ENCODE assay signal across 8 cellular contexts in genomic region chr14:101707285-101707842, GRCh38. TPM values are rescaled to one million over a fixed set of nuclear protein-coding genes. Genes with fewer than 3 reads are reported as not detected.
DNase-seq lines count a peak whose midpoint lies in the region; ATAC-seq, FAIRE-seq and TF ChIP-seq lines count a peak whose summit lies in the region.

No MANE protein-coding gene starts in this region.

- in situ Hi-C loops in gastrocnemius medialis (cut with MboI; ENCODE audit: low sequenced_read_pairs in 4 of 4): loop anchor here in 1 of 4 donors (10.0 to 25.0 kb wide), 2 partner anchors 137 to 380 kb away; partner anchors contain the start of gene HSP90AA1

- peak overlapping the region in 3 of 7 donors; percentile 13 to 83 (median 41) for H3K27ac Mint-ChIP-seq in CD14-positive monocyte
- peak overlapping the region; percentile 90 for H3K27ac Mint-ChIP-seq in T-helper 17 cell

- H3K79me2 ChIP-seq in hepatocyte: no peaks in the 10 kb centered on the region

- peaks cover 0 to 10% (median 6%) of the 10 kb centered on the region in 7 donors for H3K9me3 Mint-ChIP-seq in CD14-positive monocyte

- H3K9me3 ChIP-seq in T-helper 17 cell (ENCODE audit: control insufficient read depth, low read length, poor library complexity, severe bottlenecking) (no peaks in the 10 kb centered on the region), hepatocyte (ENCODE audit: low read depth) (no peaks in the 10 kb centered on the region), gastrocnemius medialis (no peaks in the 10 kb centered on the region)

- TF ChIP-seq POLR2A in H54 (IDR thresholded peaks at IDR 0.05; ENCODE audit: low read depth, low read length) (no peak), gastrocnemius medialis (IDR thresholded peaks at IDR 0.05) (no peak)

- no peak overlapping the region for H3K4me3 ChIP-seq in hepatocyte
- H3K4me3 ChIP-seq in gastrocnemius medialis: peak overlapping the region in 1 of 4 donors; percentile 10

- H3K4me3 Mint-ChIP-seq in CD14-positive monocyte (peak overlapping the region in 1 of 2 donors; percentile 63), T-helper 17 cell (peak overlapping the region; percentile 72)

- ATAC-seq in T-helper 17 cell (peak; percentile 52), gastrocnemius medialis (peak; percentile 75 to 90), GM18870 (IDR thresholded peaks at IDR 0.05; ENCODE audit: unreplicated experiment) (no peak)

- DNase-seq in CD14-positive monocyte (ENCODE audit: low spot score) (peak; percentile 51), H54 (ENCODE audit: insufficient read length, low spot score) (peak; percentile 61), NCI-H2029 (lab: John Stamatoyannopoulos, UW) (peak; percentile 33), T-helper 17 cell (peak in 2 of 3 donors; percentile 30 to 52), astrocyte of the hippocampus (ENCODE audit: low read depth, low spot score) (peak; percentile 88), hepatocyte (ENCODE audit: low spot score) (peak; percentile 90), gastrocnemius medialis (peak; percentile 32 to 56)

- TF ChIP-seq CTCF in CD14-positive monocyte (IDR thresholded peaks at IDR 0.05) (peak; percentile 84), hepatocyte (IDR thresholded peaks at IDR 0.05; ENCODE audit: poor library complexity) (peak; percentile 89), gastrocnemius medialis (IDR thresholded peaks at IDR 0.05 in 4 of 5, conservative IDR thresholded peaks at IDR 0.05 in 1 of 5) (peak; percentile 80 to 91 (median 89))

- H3K27ac ChIP-seq in hepatocyte (no peak overlapping the region), gastrocnemius medialis (peak overlapping the region in 3 of 4 donors; percentile 58 to 71 (median 70))

- no peaks in the 10 kb centered on the region for H4K20me1 ChIP-seq in hepatocyte (ENCODE audit: insufficient read depth, poor library complexity, severe bottlenecking)

- H3K4me1 Mint-ChIP-seq in CD14-positive monocyte (peaks cover 28% of the 10 kb centered on the region), T-helper 17 cell (peaks cover 30% of the 10 kb centered on the region)

- H3K36me3 ChIP-seq in hepatocyte (replicated peaks; ENCODE audit: insufficient read depth, low read depth): no peaks in the 10 kb centered on the region
- no peaks in the 10 kb centered on the region for H3K36me3 ChIP-seq in gastrocnemius medialis

- H3K4me1 ChIP-seq in hepatocyte (ENCODE audit: insufficient read depth): peaks cover 10% of the 10 kb centered on the region
- H3K4me1 ChIP-seq in gastrocnemius medialis: peaks cover 0 to 7% of the 10 kb centered on the region in 2 donors

- H3K36me3 Mint-ChIP-seq in CD14-positive monocyte (peaks cover 4% of the 10 kb centered on the region in 2 donors), T-helper 17 cell (ENCODE audit: low read depth) (no peaks in the 10 kb centered on the region)

- WGBS in hepatocyte (ENCODE audit: low lambda C conversion rate, missing lambda C conversion rate): 6% methylated on average over 12 of the region's 12 CpGs

- H2AFZ ChIP-seq in hepatocyte: no peak overlapping the region

- peaks cover 36 to 55% (median 39%) of the 10 kb centered on the region in 3 donors for H3K27me3 Mint-ChIP-seq in CD14-positive monocyte (ENCODE audit: low read depth in 3 of 3)
- H3K27me3 Mint-ChIP-seq in T-helper 17 cell: no peaks in the 10 kb centered on the region

- no peaks in the 10 kb centered on the region for H3K9me2 ChIP-seq in hepatocyte (replicated peaks; ENCODE audit: insufficient read depth)

- FAIRE-seq in H54 (lab: Jason Lieb, UNC): peak; percentile 98

- peak overlapping the region; percentile 39 for H3K4me2 ChIP-seq in hepatocyte

- H3K27me3 ChIP-seq in hepatocyte (peaks cover 19% of the 10 kb centered on the region), gastrocnemius medialis (peaks cover 0 to 4% (median 0%) of the 10 kb centered on the region in 3 donors)

- intact Hi-C loops in CD14-positive monocyte (cut with micrococcal nuclease) (loop anchor here (2.0 to 10.0 kb wide), 5 partner anchors 50 to 167 kb away; no protein-coding TSS in a partner anchor), gastrocnemius medialis (cut with DNase I; ENCODE audit: low total_unique reads) (loop anchor here (1.0 to 10.0 kb wide), 4 partner anchors 137 to 389 kb away; partner anchors contain the start of gene DYNC1H1)

RNA-seq across cellular contexts. Expression of gene PPP2R5C, which starts 54.1 kb away (rescaled TPM):
- polyA plus RNA-seq in CD14-positive monocyte (10 to 100 TPM; 61.9 to 64.0 TPM), hepatocyte (46.8 and 47.4 TPM in 2 replicates)
- total RNA-seq in T-helper 17 cell (100 to 1,000 TPM; 516 to 530 TPM), hepatocyte (69.0 and 78.0 TPM in 2 replicates), gastrocnemius medialis (10 to 100 TPM; 35.4 to 65.9 (median 49.3) TPM)

Comparison
In these comparisons a context has a peak if more than half of its experiments do, and no peak if none do; other contexts are left out.
1. DNase-seq: peak in every context shown above with its lines; median percentile 90 in hepatocyte; 88 in astrocyte of the hippocampus; 61 in H54; 51 in CD14-positive monocyte; 44 in gastrocnemius medialis; 41 in T-helper 17 cell; 33 in NCI-H2029.